In the genomic region with DNA sequence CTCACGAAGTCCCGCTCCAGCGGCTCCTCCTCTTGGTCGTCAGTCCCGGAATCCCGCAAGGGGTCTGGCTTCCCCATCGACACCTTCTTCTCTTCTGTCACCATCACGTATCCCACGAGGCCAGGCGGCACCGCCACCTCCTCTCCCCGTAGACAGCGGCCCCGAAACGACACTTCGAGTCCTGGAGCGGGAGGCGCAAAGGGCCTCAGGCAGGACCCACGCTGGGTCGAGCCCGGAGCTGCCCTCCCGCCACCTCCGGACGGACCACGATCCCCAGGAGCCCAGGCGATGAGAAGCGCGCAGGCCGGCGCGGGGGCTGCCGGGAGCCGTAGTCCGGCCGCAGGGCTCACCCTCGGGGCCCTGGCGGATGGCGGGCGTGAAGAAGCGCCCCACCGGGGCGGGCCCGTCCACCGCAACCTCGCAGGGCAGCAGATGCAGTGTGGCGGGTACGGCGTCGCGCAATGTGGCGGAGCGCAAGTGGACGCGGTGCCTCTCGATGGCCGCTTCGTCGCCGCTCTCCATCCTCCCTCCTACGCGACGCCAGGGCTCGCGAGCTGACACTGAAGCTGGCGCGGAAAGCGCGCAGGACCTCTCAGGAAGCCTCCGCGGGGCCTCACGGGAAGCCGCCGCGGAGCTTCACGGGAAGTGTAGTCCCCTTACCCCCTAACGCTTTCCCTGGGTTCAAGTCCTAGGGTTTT, we compare ENCODE assay signal across 8 cellular contexts. TPM values are rescaled to one million over a fixed set of nuclear protein-coding genes. Genes with fewer than 3 reads are reported as not detected.
DNase-seq lines count a peak whose midpoint lies in the region; ATAC-seq, FAIRE-seq and TF ChIP-seq lines count a peak whose summit lies in the region.

Gene RNASEH2C, minus strand, starts transcription at position 562 of the 698 bp plus-strand sequence. Its CDS starts 40 bp downstream, at position 522.

- peak within 1 kb of the TSS; percentile 92 for H2AFZ ChIP-seq in endothelial cell of umbilical vein (ENCODE audit: low read depth, low read length)

- peak within 1 kb of the TSS; percentile 99 for H3K9ac ChIP-seq in NT2/D1 (ENCODE audit: insufficient read length, low read depth)
- peak within 1 kb of the TSS; percentile 82 for H3K9ac ChIP-seq in endothelial cell of umbilical vein (replicated peaks; ENCODE audit: extremely low read depth, insufficient read depth, low read length)

- H3K4me1 ChIP-seq in NT2/D1 (ENCODE audit: insufficient read depth, insufficient read length) (peaks cover 8% of the 10 kb centered on the region), endothelial cell of umbilical vein (ENCODE audit: control insufficient read depth, extremely low read depth, insufficient read depth, low read length) (peaks cover 13% of the 10 kb centered on the region)

- CTCF ChIA-PET in endothelial cell of umbilical vein (lab: Charles Lee) = interaction anchor here (0.5 to 2.9 kb wide), 12 partner anchors 9 to 181 kb away, joined by 3 to 25 read pairs (median 4); partner anchors contain the start of genes AP5B1, KAT5 and RELA

- intact Hi-C loops in endothelial cell of umbilical vein (cut with micrococcal nuclease) = loop anchor here (1.0 kb wide), 1 partner anchor 8 kb away; the partner anchor contains the start of gene KAT5

- dilution Hi-C loops in endothelial cell of umbilical vein (cut with MboI; ENCODE audit: extremely low pct_ligation_motif_present, low sequenced_read_pairs) = no loop called here

- TSS peak; percentile 38 for BruUV-seq in endothelial cell of umbilical vein (replicated peaks; lab: Mats Ljungman, UMichigan)

- no peaks in the 10 kb centered on the region for H4K20me1 ChIP-seq in endothelial cell of umbilical vein (replicated peaks; ENCODE audit: control insufficient read depth, extremely low read depth, insufficient read depth, low read length)

- no peak for TF ChIP-seq CTCF in endothelial cell of umbilical vein (IDR thresholded peaks at IDR 0.05; ENCODE audit: extremely low read depth in 1 of 2, insufficient read depth in 1 of 2, low read depth in 1 of 2, low read length in 2 of 2)

- no peaks in the 10 kb centered on the region for H3K9me1 ChIP-seq in endothelial cell of umbilical vein (replicated peaks; ENCODE audit: control insufficient read depth, extremely low read depth, insufficient read depth, low read length)

- peak within 1 kb of the TSS; percentile 98 for H3K4me3 ChIP-seq in NT2/D1 (ENCODE audit: insufficient read length, low read depth)
- peak within 1 kb of the TSS; percentile 64 to 82 (median 67) for H3K4me3 ChIP-seq in endothelial cell of umbilical vein (replicated peaks in 1 of 3; ENCODE audit: insufficient read depth in 1 of 3, low read depth in 1 of 3, low read length in 3 of 3)

- H3K27me3 ChIP-seq in NT2/D1 (ENCODE audit: insufficient read depth, insufficient read length) (no peaks in the 10 kb centered on the region), endothelial cell of umbilical vein (ENCODE audit: control insufficient read depth in 2 of 2, insufficient read depth in 2 of 2, low read length in 2 of 2) (no peaks in the 10 kb centered on the region)

- no peaks in the 10 kb centered on the region for H3K9me3 ChIP-seq in NT2/D1 (ENCODE audit: insufficient read depth, low read length)
- H3K9me3 ChIP-seq in endothelial cell of umbilical vein (replicated peaks; ENCODE audit: control insufficient read depth, insufficient read depth, low read length) = no peaks in the 10 kb centered on the region

- peak; percentile 94 for DNase-seq in COLO668 (lab: John Stamatoyannopoulos, UW; ENCODE audit: unreplicated experiment)
- DNase-seq in HT-29 (ENCODE audit: low spot score) = peak; percentile 91
- DNase-seq in NT2/D1 (ENCODE audit: low read depth, low spot score) = peak; percentile 84
- DNase-seq in activated CD8-positive, alpha-beta memory T cell treated with anti-CD3 and anti-CD28 coated beads, Interleukin-2, amount 50 U/mL, for 4 hours = peak; percentile 76
- DNase-seq in endothelial cell of umbilical vein (ENCODE audit: low read depth, low spot score) = peak; percentile 85
- DNase-seq in midbrain (lab: John Stamatoyannopoulos, UW) = peak; percentile 94
- DNase-seq in stimulated activated CD8-positive, alpha-beta memory T cell treated with anti-CD3 and anti-CD28 coated beads, Interleukin-15, amount 100 ng/mL, for 48 hours (ENCODE audit: low read depth in 2 of 2) = peak; percentile 68 to 72

- H3K36me3 ChIP-seq in NT2/D1 (ENCODE audit: insufficient read depth, insufficient read length, low read length) (peaks cover 46% of the 10 kb centered on the region), endothelial cell of umbilical vein (ENCODE audit: control insufficient read depth in 2 of 2, extremely low read depth in 1 of 2, insufficient read depth in 2 of 2, low read length in 2 of 2) (peaks cover 4 to 26% of the 10 kb centered on the region in 2 experiments)

- POLR2A ChIA-PET in endothelial cell of umbilical vein (lab: Charles Lee) = interaction anchor here (0.5 to 1.8 kb wide), 7 partner anchors 8 to 172 kb away, joined by 3 to 9 read pairs (median 3); partner anchors contain the start of genes CCDC85B and KAT5

- peak; percentile 92 for FAIRE-seq in endothelial cell of umbilical vein (lab: Jason Lieb, UNC)

- peak; percentile 30 for ATAC-seq in GM19468 (IDR thresholded peaks at IDR 0.05; ENCODE audit: extremely low read depth, unreplicated experiment)

- H3K4me2 ChIP-seq in endothelial cell of umbilical vein (ENCODE audit: insufficient read depth, low read length) = peak within 1 kb of the TSS; percentile 91

- H3K79me2 ChIP-seq in endothelial cell of umbilical vein (ENCODE audit: control insufficient read depth, insufficient read depth, low read length) = peaks cover 22% of the 10 kb centered on the region

- peak; percentile 76 for TF ChIP-seq POLR2A in endothelial cell of umbilical vein (IDR thresholded peaks at IDR 0.05; ENCODE audit: low read depth, low read length)

- H3K27ac ChIP-seq in endothelial cell of umbilical vein (ENCODE audit: insufficient read depth, low read depth, low read length) = peak within 1 kb of the TSS; percentile 36

TF ChIP-seq in endothelial cell of umbilical vein, 7 proteins besides CTCF, POLR2A, EP300 and RAD21:
- TF ChIP-seq JUN (IDR thresholded peaks at IDR 0.05; ENCODE audit: borderline replicate concordance, insufficient read depth, insufficient read length, low read depth) (no peak), POLR2AphosphoS5 (IDR thresholded peaks at IDR 0.05; ENCODE audit: insufficient read depth, low read depth, low read length) (peak; percentile 73)
TF ChIP-seq in endothelial cell of umbilical vein: peak in this region for 1.

RNA-seq across cellular contexts. Expression of gene RNASEH2C, which starts in this region (rescaled TPM):
- 47.3 and 71.2 TPM in 2 replicates for total RNA-seq in HT-29 (2014; rRNA removed; shearing (Covaris generic))
- total RNA-seq in endothelial cell of umbilical vein = 46.4 and 62.0 TPM in 2 replicates
- polyA plus RNA-seq in endothelial cell of umbilical vein = 110 and 113 TPM in 2 replicates
- polyA plus RNA-seq in endothelial cell of umbilical vein (2011; cell fraction: cytosol; rRNA removed) = 57.1 and 72.8 TPM in 2 replicates
- polyA plus RNA-seq in endothelial cell of umbilical vein (2011; cell fraction: nucleus; rRNA removed) = 51.1 and 56.5 TPM in 2 replicates
- polyA plus RNA-seq in endothelial cell of umbilical vein (2012) = 34.9 and 40.6 TPM in 2 replicates
- polyA minus RNA-seq in endothelial cell of umbilical vein = 11.2 and 12.8 TPM in 2 replicates
- 66.3 TPM for polyA minus RNA-seq in endothelial cell of umbilical vein (2011; cell fraction: cytosol; rRNA and poly(A)+ RNA removed)
- polyA minus RNA-seq in endothelial cell of umbilical vein (2011; cell fraction: nucleus; rRNA and poly(A)+ RNA removed) = 12.2 and 13.6 TPM in 2 replicates

Comparison
In these comparisons a context has a peak if more than half of its experiments do, and no peak if none do; other contexts are left out.
1. Peak in every context shown above with its lines: DNase-seq, ATAC-seq, H3K4me3 ChIP-seq and H3K27ac ChIP-seq.